ENCODE assay signal across 11 cellular contexts in genomic region chr3:125957674-125958510, GRCh38. TPM values are rescaled to one million over a fixed set of nuclear protein-coding genes. Genes with fewer than 3 reads are reported as not detected.
DNase-seq lines count a peak whose midpoint lies in the region; ATAC-seq and TF ChIP-seq lines count a peak whose summit lies in the region.
"Had no signal": no experiment of that assay in that cellular context is flagged by ENCODE, and none has a peak within 500 bp of the region (broad histone marks: within the 10 kb centered on the region; RNA-seq: fewer than 3 reads in every experiment).

No MANE protein-coding gene starts in this region.

- TF ChIP-seq CTCF in esophagus squamous epithelium (IDR thresholded peaks at IDR 0.05): no peak

- WGBS in esophagus squamous epithelium, 2 donors: 30 to 44% methylated on average over 1 to 3 of the region's 75 CpGs
- whole genome bisulfite sequencing in mesodermal cell (ENCODE audit: insufficient coverage in 2 of 2), 2 experiments: 6 to 15% methylated on average over 35 to 49 of the region's 75 CpGs
- 5% methylated on average over 75 of the region's 75 CpGs for WGBS in urinary bladder

- peak; percentile 56 for DNase-seq in Right ventricle myocardium inferior (ENCODE audit: missing footprints)
- DNase-seq in cardiac septum (ENCODE audit: low spot score): no peak
- DNase-seq in esophagus squamous epithelium (lab: John Stamatoyannopoulos, UW): no peak
- DNase-seq in activated CD8-positive, alpha-beta memory T cell treated with anti-CD3 and anti-CD28 coated beads for 24 hours: no peak
- DNase-seq: MM.1S, thyroid gland had no signal

- ATAC-seq in Right ventricle myocardium inferior (peak; percentile 56), GM21576 (IDR thresholded peaks at IDR 0.05; ENCODE audit: unreplicated experiment) (no peak), HG03280 (IDR thresholded peaks at IDR 0.05; ENCODE audit: unreplicated experiment) (no peak)

- H3K9me3 ChIP-seq in esophagus squamous epithelium (no peaks in the 10 kb centered on the region), mesodermal cell (ENCODE audit: control insufficient read depth, low read length) (no peaks in the 10 kb centered on the region)
- H3K9me3 ChIP-seq: thyroid gland had no signal

- H3K36me3 ChIP-seq in esophagus squamous epithelium (no peaks in the 10 kb centered on the region), mesodermal cell (ENCODE audit: control insufficient read depth, insufficient read depth, low read length) (no peaks in the 10 kb centered on the region), urinary bladder (ENCODE audit: insufficient read depth) (no peaks in the 10 kb centered on the region)
- H3K36me3 ChIP-seq: thyroid gland had no signal

- peaks cover 0 to 69% (median 2%) of the 10 kb centered on the region in 4 donors for H3K27me3 ChIP-seq in esophagus squamous epithelium
- H3K27me3 ChIP-seq: thyroid gland had no signal

- peak overlapping the region in 3 of 4 donors; percentile 12 to 55 (median 40) for H3K4me3 ChIP-seq in esophagus squamous epithelium
- peak overlapping the region; percentile 8 for H3K4me3 ChIP-seq in mesodermal cell (ENCODE audit: extremely low read depth, insufficient read depth, low read length, poor library complexity, severe bottlenecking)
- H3K4me3 ChIP-seq in urinary bladder (ENCODE audit: low read depth, low read length): peak overlapping the region; percentile 22
- H3K4me3 ChIP-seq: thyroid gland had no signal

- H3K4me1 ChIP-seq in esophagus squamous epithelium (peaks cover 0 to 10% (median 0%) of the 10 kb centered on the region in 3 donors), mesodermal cell (ENCODE audit: control insufficient read depth, insufficient read depth, low read length, poor library complexity, severe bottlenecking) (no peaks in the 10 kb centered on the region), urinary bladder (ENCODE audit: insufficient read depth) (no peaks in the 10 kb centered on the region)
- H3K4me1 ChIP-seq: thyroid gland had no signal

- intact Hi-C loops in Right ventricle myocardium inferior (cut with DNase I): no loop called here
- intact Hi-C loops in cardiac septum (cut with DNase I): no loop called here
- intact Hi-C loops in esophagus squamous epithelium (cut with DNase I): no loop called here

- TF ChIP-seq POLR2A in esophagus squamous epithelium (IDR thresholded peaks at IDR 0.05): no peak

- no peak overlapping the region for H3K27ac ChIP-seq in esophagus squamous epithelium
- H3K27ac ChIP-seq in mesodermal cell (ENCODE audit: low read depth, low read length, severe bottlenecking): no peak overlapping the region
- H3K27ac ChIP-seq in urinary bladder (ENCODE audit: low read depth): no peak overlapping the region
- H3K27ac ChIP-seq: thyroid gland had no signal

RNA-seq across cellular contexts. Expression of gene ROPN1B, which starts 11.1 kb away (rescaled TPM):
- total RNA-seq in Right ventricle myocardium inferior (4.6 TPM), cardiac septum (1.7 TPM), esophagus squamous epithelium (not detected), urinary bladder (0.26 TPM)
- polyA plus RNA-seq in mesodermal cell (2013, experiment 1 of 2): not detected
- not detected for polyA plus RNA-seq in mesodermal cell (2013, experiment 2 of 2)
- 0.16 TPM for polyA plus RNA-seq in urinary bladder
- total RNA-seq: posterior vena cava had no signal
